In the genomic region with DNA sequence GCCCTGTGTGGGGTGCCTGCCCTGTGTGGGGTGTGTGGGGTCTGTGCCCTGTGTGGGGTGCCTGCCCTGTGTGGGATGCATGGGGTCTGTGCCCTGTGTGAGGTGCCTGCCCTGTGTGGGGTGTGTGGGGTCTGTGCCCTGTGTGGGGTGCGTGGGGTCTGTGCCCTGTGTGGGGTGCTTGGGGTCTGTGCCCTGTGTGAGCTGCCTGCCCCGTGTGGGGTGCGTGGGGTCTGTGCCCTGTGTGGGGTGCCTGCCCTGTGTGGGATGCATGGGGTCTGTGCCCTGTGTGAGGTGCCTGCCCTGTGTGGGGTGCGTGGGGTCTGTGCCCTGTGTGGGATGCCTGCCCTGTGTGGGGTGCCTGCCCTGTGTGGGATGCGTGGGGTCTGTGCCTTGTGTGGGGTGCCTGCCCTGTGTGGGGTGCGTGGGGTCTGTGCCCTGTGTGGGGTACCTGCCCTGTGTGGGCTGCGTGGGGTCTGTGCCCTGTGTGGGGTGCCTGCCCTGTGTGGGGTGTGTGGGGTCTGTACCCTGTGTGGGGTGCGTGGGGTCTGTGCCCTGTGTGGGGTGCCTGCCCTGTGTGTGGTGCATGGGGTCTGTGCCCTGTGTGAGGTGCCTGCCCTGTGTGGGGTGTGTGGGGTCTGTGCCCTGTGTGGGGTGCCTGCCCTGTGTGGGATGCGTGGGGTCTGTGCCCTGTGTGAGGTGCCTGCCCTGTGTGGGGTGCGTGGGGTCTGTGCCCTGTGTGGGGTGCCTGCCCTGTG, we compare ENCODE assay signal across 1 cellular context.
TF ChIP-seq lines count a peak whose summit lies in the region.

No MANE protein-coding gene starts in this region.

TF ChIP-seq in HepG2, 621 proteins besides CTCF, POLR2A, EP300 and RAD21 (continued from another document):
- TF ChIP-seq, protein P1, sequence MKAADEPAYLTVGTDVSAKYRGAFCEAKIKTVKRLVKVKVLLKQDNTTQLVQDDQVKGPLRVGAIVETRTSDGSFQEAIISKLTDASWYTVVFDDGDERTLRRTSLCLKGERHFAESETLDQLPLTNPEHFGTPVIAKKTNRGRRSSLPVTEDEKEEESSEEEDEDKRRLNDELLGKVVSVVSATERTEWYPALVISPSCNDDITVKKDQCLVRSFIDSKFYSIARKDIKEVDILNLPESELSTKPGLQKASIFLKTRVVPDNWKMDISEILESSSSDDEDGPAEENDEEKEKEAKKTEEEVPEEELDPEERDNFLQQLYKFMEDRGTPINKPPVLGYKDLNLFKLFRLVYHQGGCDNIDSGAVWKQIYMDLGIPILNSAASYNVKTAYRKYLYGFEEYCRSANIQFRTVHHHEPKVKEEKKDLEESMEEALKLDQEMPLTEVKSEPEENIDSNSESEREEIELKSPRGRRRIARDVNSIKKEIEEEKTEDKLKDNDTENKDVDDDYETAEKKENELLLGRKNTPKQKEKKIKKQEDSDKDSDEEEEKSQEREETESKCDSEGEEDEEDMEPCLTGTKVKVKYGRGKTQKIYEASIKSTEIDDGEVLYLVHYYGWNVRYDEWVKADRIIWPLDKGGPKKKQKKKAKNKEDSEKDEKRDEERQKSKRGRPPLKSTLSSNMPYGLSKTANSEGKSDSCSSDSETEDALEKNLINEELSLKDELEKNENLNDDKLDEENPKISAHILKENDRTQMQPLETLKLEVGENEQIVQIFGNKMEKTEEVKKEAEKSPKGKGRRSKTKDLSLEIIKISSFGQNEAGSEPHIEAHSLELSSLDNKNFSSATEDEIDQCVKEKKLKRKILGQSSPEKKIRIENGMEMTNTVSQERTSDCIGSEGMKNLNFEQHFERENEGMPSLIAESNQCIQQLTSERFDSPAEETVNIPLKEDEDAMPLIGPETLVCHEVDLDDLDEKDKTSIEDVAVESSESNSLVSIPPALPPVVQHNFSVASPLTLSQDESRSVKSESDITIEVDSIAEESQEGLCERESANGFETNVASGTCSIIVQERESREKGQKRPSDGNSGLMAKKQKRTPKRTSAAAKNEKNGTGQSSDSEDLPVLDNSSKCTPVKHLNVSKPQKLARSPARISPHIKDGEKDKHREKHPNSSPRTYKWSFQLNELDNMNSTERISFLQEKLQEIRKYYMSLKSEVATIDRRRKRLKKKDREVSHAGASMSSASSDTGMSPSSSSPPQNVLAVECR (CRISPR knock-in tag; IDR thresholded peaks at IDR 0.05; ENCODE audit: borderline replicate concordance): peak; percentile 10; the same call in 1 of the 2 replicates
TF ChIP-seq in HepG2: peak in this region for 2; not testable (repeated sequence) for 619.
